ENCODE assay signal across 1 cellular context in the genomic region with DNA sequence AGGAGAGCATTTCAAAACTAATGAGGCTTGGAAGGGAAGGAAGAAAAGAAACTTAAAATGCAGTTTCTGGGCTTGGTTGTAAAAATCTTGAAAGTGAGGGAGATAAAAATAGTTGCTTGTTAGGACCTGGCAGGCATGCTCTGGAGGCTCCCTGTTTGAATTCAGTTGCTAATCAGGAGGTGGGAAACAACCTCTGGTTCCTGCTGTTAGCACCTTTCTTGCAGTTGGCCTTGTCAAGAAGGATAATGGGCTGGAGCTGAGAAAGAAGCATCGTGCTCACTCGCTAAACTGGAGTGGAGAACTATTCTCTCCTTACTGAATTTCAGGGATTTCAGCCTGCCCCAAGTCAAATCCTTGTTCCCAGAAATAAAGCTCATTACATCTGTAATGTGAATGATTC.
TF ChIP-seq lines count a peak whose summit lies in the region.

No MANE protein-coding gene starts in this region.

TF ChIP-seq in GM23338, 12 proteins besides CTCF, POLR2A, EP300 and RAD21 (continued from another document):
- TF ChIP-seq ZNF462 (CRISPR knock-in tag; IDR thresholded peaks at IDR 0.05) (peak; percentile 65; the same call in 1 of the 2 replicates), POLR2AphosphoS5 (IDR thresholded peaks at IDR 0.05; ENCODE audit: low read depth) (0 out of 2 replicates have a peak, but pooled peaks have one; percentile 32), CREB1 (CRISPR knock-in tag; IDR thresholded peaks at IDR 0.05; ENCODE audit: low read depth) (no peak)
